26 cellular contexts compared by ENCODE assay signal in genomic region chr2:3586220-3586619, GRCh38. TPM values are rescaled to one million over a fixed set of nuclear protein-coding genes. Genes with fewer than 3 reads are reported as not detected.
DNase-seq lines count a peak whose midpoint lies in the region; ATAC-seq, FAIRE-seq and TF ChIP-seq lines count a peak whose summit lies in the region.
"Had no signal": no experiment of that assay in that cellular context is flagged by ENCODE, and none has a peak within 500 bp of the region (broad histone marks: within the 10 kb centered on the region; RNA-seq: fewer than 3 reads in every experiment).

No MANE protein-coding gene starts in this region.

- no peaks in the 10 kb centered on the region for H3K27me3 Mint-ChIP-seq in CD4-positive, alpha-beta memory T cell
- H3K27me3 Mint-ChIP-seq: activated CD4-positive, alpha-beta T cell treated with anti-CD3 and anti-CD28 coated beads, Interleukin-2, amount 10 ng/mL, durations not matched to agents 24 days and 14 days; brain had no signal

- H3K4me1 ChIP-seq in right atrium auricular region (peaks cover 0 to 16% of the 10 kb centered on the region in 2 donors), kidney (ENCODE audit: control insufficient read depth in 1 of 2, insufficient read depth in 1 of 2, low read depth in 1 of 2, low read length in 2 of 2) (peaks cover 0 to 3% of the 10 kb centered on the region in 2 donors), psoas muscle (peaks cover 3% of the 10 kb centered on the region), uterus (no peaks in the 10 kb centered on the region)
- no peaks in the 10 kb centered on the region for H3K4me1 ChIP-seq in CD4-positive, alpha-beta memory T cell (ENCODE audit: insufficient read depth, low read length)

- H3K27ac ChIP-seq in right atrium auricular region = peak overlapping the region; percentile 76 to 83
- H3K27ac ChIP-seq in kidney (ENCODE audit: low read depth in 2 of 2, low read length in 2 of 2) = peak overlapping the region; percentile 65 to 71
- H3K27ac ChIP-seq in psoas muscle = peak overlapping the region; percentile 64
- peak overlapping the region; percentile 64 to 79 for H3K27ac ChIP-seq in uterus
- H3K27ac ChIP-seq in CD4-positive, alpha-beta memory T cell (ENCODE audit: low read depth, low read length) = no peak overlapping the region

- no peaks in the 10 kb centered on the region for H3K9me3 ChIP-seq in right atrium auricular region
- H3K9me3 ChIP-seq in kidney (ENCODE audit: control insufficient read depth in 1 of 2, low read length in 2 of 2) = no peaks in the 10 kb centered on the region
- no peaks in the 10 kb centered on the region for H3K9me3 ChIP-seq in psoas muscle
- H3K9me3 ChIP-seq in uterus = no peaks in the 10 kb centered on the region
- H3K9me3 ChIP-seq in CD4-positive, alpha-beta memory T cell (ENCODE audit: control insufficient read depth in 1 of 2, low read length in 2 of 2) = no peaks in the 10 kb centered on the region
- H3K9me3 ChIP-seq: mucosa of descending colon had no signal

- DNase-seq in right atrium auricular region (ENCODE audit: low spot score) (no peak), cardiac septum (ENCODE audit: low spot score) (no peak), kidney (no peak), psoas muscle (no peak), uterus (no peak), NCI-H526 treated with DMSO at 0.1 percent for 48 hours (lab: John Stamatoyannopoulos, UW) (no peak), NCI-H69 (lab: John Stamatoyannopoulos, UW) (no peak)
- DNase-seq in CD4-positive, alpha-beta memory T cell = no peak
- DNase-seq: ACHN; activated CD4-positive, alpha-beta T cell treated with anti-CD3 and anti-CD28 coated beads, Interleukin-2, amount 10 ng/mL, durations not matched to agents 24 days and 14 days; activated CD8-positive, alpha-beta memory T cell treated with anti-CD3 and anti-CD28 coated beads, Interleukin-2, amount 50 U/mL, for 48 hours; activated naive CD4-positive, alpha-beta T cell; DMS79 treated with DMSO at 0.1 percent for 48 hours; hippocampal formation; kidney glomerular epithelial cell; NCI-H1105; NCI-H2171 treated with DMSO at 0.1 percent for 48 hours; NCI-H82; occipital lobe; stimulated activated CD4-positive, alpha-beta T cell treated with anti-CD3 and anti-CD28 coated beads, Interleukin-12 subunit alpha, Interleukin-12 subunit beta, amount 100 ng/mL, for 4 hours had no signal

- FAIRE-seq in kidney (lab: Jason Lieb, UNC) = no peak

- peaks cover 19% of the 10 kb centered on the region for H3K36me3 ChIP-seq in right atrium auricular region
- peaks cover 0 to 11% of the 10 kb centered on the region in 2 donors for H3K36me3 ChIP-seq in kidney (ENCODE audit: control insufficient read depth in 1 of 2, insufficient read depth in 2 of 2, low read length in 2 of 2)
- peaks cover 3 to 33% of the 10 kb centered on the region in 2 donors for H3K36me3 ChIP-seq in psoas muscle (ENCODE audit: insufficient read depth in 1 of 2, low read depth in 1 of 2)
- no peaks in the 10 kb centered on the region for H3K36me3 ChIP-seq in uterus
- peaks cover 10% of the 10 kb centered on the region for H3K36me3 ChIP-seq in CD4-positive, alpha-beta memory T cell (ENCODE audit: insufficient read depth, low read length)

- no peak for TF ChIP-seq POLR2A in uterus (IDR thresholded peaks at IDR 0.05)

- H3K4me3 ChIP-seq in right atrium auricular region (no peak overlapping the region), kidney (ENCODE audit: low read length in 2 of 2) (no peak overlapping the region), psoas muscle (no peak overlapping the region), uterus (no peak overlapping the region)
- no peak overlapping the region for H3K4me3 ChIP-seq in CD4-positive, alpha-beta memory T cell (ENCODE audit: low read length in 2 of 2)
- H3K4me3 ChIP-seq: mucosa of descending colon, SK-N-MC had no signal

- no peaks in the 10 kb centered on the region for H3K4me1 Mint-ChIP-seq in CD4-positive, alpha-beta memory T cell
- H3K4me1 Mint-ChIP-seq: activated CD4-positive, alpha-beta T cell treated with anti-CD3 and anti-CD28 coated beads, Interleukin-2, amount 10 ng/mL, durations not matched to agents 24 days and 14 days; brain; stimulated activated effector memory CD8-positive, alpha-beta T cell treated with anti-CD3 and anti-CD28 coated beads, Interleukin-12 subunit alpha, Interleukin-12 subunit beta, amount 100 ng/mL, for 72 hours had no signal

- no peak for ATAC-seq in psoas muscle
- ATAC-seq: stimulated activated effector memory CD8-positive, alpha-beta T cell treated with anti-CD3 and anti-CD28 coated beads, Interleukin-12 subunit alpha, Interleukin-12 subunit beta, amount 100 ng/mL, for 72 hours had no signal

- H3K9ac ChIP-seq in kidney (ENCODE audit: low read length in 2 of 2) = no peak overlapping the region

- peaks cover 31 to 32% of the 10 kb centered on the region in 2 donors for H3K36me3 Mint-ChIP-seq in CD4-positive, alpha-beta memory T cell

- CTCF ChIA-PET in CD4-positive, alpha-beta memory T cell (lab: Charles Lee; ENCODE audit: partially characterized antibody) = interaction anchor here (1.2 kb wide), 1 partner anchor 11 kb away, joined by 4 read pairs; no protein-coding TSS in a partner anchor

- POLR2A ChIA-PET in CD4-positive, alpha-beta memory T cell (lab: Charles Lee; ENCODE audit: partially characterized antibody) = interaction anchor here (1.5 kb wide), 1 partner anchor 28 kb away, joined by 3 read pairs; the partner anchor contains the start of gene RNASEH1

- no peak overlapping the region for H3K27ac Mint-ChIP-seq in CD4-positive, alpha-beta memory T cell
- H3K27ac Mint-ChIP-seq: activated CD4-positive, alpha-beta T cell treated with anti-CD3 and anti-CD28 coated beads, Interleukin-2, amount 10 ng/mL, durations not matched to agents 24 days and 14 days; stimulated activated effector memory CD8-positive, alpha-beta T cell treated with anti-CD3 and anti-CD28 coated beads, Interleukin-12 subunit alpha, Interleukin-12 subunit beta, amount 100 ng/mL, for 72 hours had no signal

- intact Hi-C loops in cardiac septum (cut with DNase I) (no loop called here), kidney (cut with DNase I) (no loop called here), psoas muscle (cut with DNase I) (no loop called here), uterus (cut with DNase I; ENCODE audit: low total_unique reads) (no loop called here)
- intact Hi-C loops in CD4-positive, alpha-beta memory T cell (cut with micrococcal nuclease) = no loop called here

- H3K27me3 ChIP-seq in right atrium auricular region (no peaks in the 10 kb centered on the region), psoas muscle (ENCODE audit: insufficient read depth in 3 of 3, low read length in 2 of 3) (no peaks in the 10 kb centered on the region), uterus (no peaks in the 10 kb centered on the region)
- H3K27me3 ChIP-seq in CD4-positive, alpha-beta memory T cell (ENCODE audit: insufficient read depth, low read length) = no peaks in the 10 kb centered on the region

- TF ChIP-seq CTCF in right atrium auricular region (IDR thresholded peaks at IDR 0.05) = no peak
- TF ChIP-seq CTCF in kidney (IDR thresholded peaks at IDR 0.05; ENCODE audit: borderline replicate concordance, extremely low read depth, insufficient read depth) = no peak
- TF ChIP-seq CTCF in psoas muscle (IDR thresholded peaks at IDR 0.05) = no peak
- TF ChIP-seq CTCF in uterus (IDR thresholded peaks at IDR 0.05) = no peak

- H3K4me3 Mint-ChIP-seq in CD4-positive, alpha-beta memory T cell = no peak overlapping the region
- H3K4me3 Mint-ChIP-seq: activated CD4-positive, alpha-beta T cell treated with anti-CD3 and anti-CD28 coated beads, Interleukin-2, amount 10 ng/mL, durations not matched to agents 24 days and 14 days; brain; stimulated activated effector memory CD8-positive, alpha-beta T cell treated with anti-CD3 and anti-CD28 coated beads, Interleukin-12 subunit alpha, Interleukin-12 subunit beta, amount 100 ng/mL, for 72 hours had no signal

- no peaks in the 10 kb centered on the region for H3K9me3 Mint-ChIP-seq in CD4-positive, alpha-beta memory T cell
- H3K9me3 Mint-ChIP-seq: activated CD4-positive, alpha-beta T cell treated with anti-CD3 and anti-CD28 coated beads, Interleukin-2, amount 10 ng/mL, durations not matched to agents 24 days and 14 days; stimulated activated effector memory CD8-positive, alpha-beta T cell treated with anti-CD3 and anti-CD28 coated beads, Interleukin-12 subunit alpha, Interleukin-12 subunit beta, amount 100 ng/mL, for 72 hours had no signal

- 83 to 86% (median 84%) methylated on average over 16 of the region's 16 CpGs for WGBS in psoas muscle, 3 donors

RNA-seq across cellular contexts. Expression of gene COLEC11, which starts 8.7 kb away (rescaled TPM):
- total RNA-seq in right atrium auricular region (10 to 100 TPM; 27.8 to 56.6 TPM), cardiac septum (3.1 TPM), kidney (7.6 TPM), psoas muscle (under 1 TPM in 3 of 4 donors, not detected in 1; 0.22 to 0.79 (median 0.40) TPM), uterus (under 1 TPM in 2 of 4 donors, not detected in 2; 0.37 to 0.55 TPM)
- polyA plus RNA-seq in kidney (ENCODE audit: insufficient read depth, low read depth, low replicate concordance) (34.6 TPM), psoas muscle (1 to 10 TPM in 1 of 3 donors, under 1 TPM in 2; 0.23 to 1.0 (median 0.35) TPM)
- total RNA-seq in CD4-positive, alpha-beta memory T cell = not detected
- under 1 TPM in 1 of 2 donors, not detected in 1; 0.30 TPM for polyA plus RNA-seq in CD4-positive, alpha-beta memory T cell
- total RNA-seq: esophagus mucosa, H7 had no signal

RNA-seq across cellular contexts. Expression of gene RPS7, which starts 11.2 kb away (rescaled TPM):
- total RNA-seq in right atrium auricular region (1,000 to 10,000 TPM; 1,479 to 1,487 TPM), cardiac septum (489 TPM), kidney (992 TPM), psoas muscle (100 to 1,000 TPM; 471 to 725 (median 638) TPM), uterus (1,000 to 10,000 TPM; 1,483 to 9,424 (median 4,498) TPM)
- polyA plus RNA-seq in kidney (ENCODE audit: insufficient read depth, low read depth, low replicate concordance) (1,826 TPM), psoas muscle (1,000 to 10,000 TPM; 1,251 to 1,967 (median 1,335) TPM)
- 1,000 to 10,000 TPM; 1,594 to 1,656 TPM for total RNA-seq in CD4-positive, alpha-beta memory T cell
- polyA plus RNA-seq in CD4-positive, alpha-beta memory T cell = 1,000 to 10,000 TPM in 1 of 2 donors, 100 to 1,000 TPM in 1; 904 to 1,178 TPM

RNA-seq across cellular contexts. Expression of gene RNASEH1, which starts 28.1 kb away (rescaled TPM):
- total RNA-seq in right atrium auricular region = 10 to 100 TPM; 16.9 to 18.6 TPM
- 21.4 TPM for total RNA-seq in cardiac septum
- total RNA-seq in kidney = 21.1 TPM
- polyA plus RNA-seq in kidney (ENCODE audit: insufficient read depth, low read depth, low replicate concordance) = 6.8 TPM
- total RNA-seq in psoas muscle = 10 to 100 TPM; 15.6 to 32.4 (median 20.9) TPM
- polyA plus RNA-seq in psoas muscle = 10 to 100 TPM; 11.5 to 45.6 (median 21.1) TPM
- total RNA-seq in uterus = 10 to 100 TPM in 3 of 4 donors, 1 to 10 TPM in 1; 4.1 to 28.6 (median 15.2) TPM
- 10 to 100 TPM; 22.0 to 24.0 TPM for total RNA-seq in CD4-positive, alpha-beta memory T cell
- polyA plus RNA-seq in CD4-positive, alpha-beta memory T cell = 10 to 100 TPM; 30.6 to 43.1 TPM
